ENCODE assay signal across 8 cellular contexts in genomic region chr1:117606608-117607261, GRCh38. TPM values are rescaled to one million over a fixed set of nuclear protein-coding genes. Genes with fewer than 3 reads are reported as not detected.
DNase-seq lines count a peak whose midpoint lies in the region; ATAC-seq, FAIRE-seq and TF ChIP-seq lines count a peak whose summit lies in the region.

No MANE protein-coding gene starts in this region.

- no peaks in the 10 kb centered on the region for H3K36me3 ChIP-seq in heart right ventricle

- H3K4me3 ChIP-seq in heart right ventricle (peak overlapping the region; percentile 57 to 94 (median 82)), retinal pigment epithelial cell (ENCODE audit: low read length) (peak overlapping the region; percentile 79)

- TF ChIP-seq CTCF in heart right ventricle (IDR thresholded peaks at IDR 0.05) (no peak), retinal pigment epithelial cell (conservative IDR thresholded peaks at IDR 0.05; ENCODE audit: low read depth, low read length) (no peak)

- WGBS in heart right ventricle, 2 donors, result 3% methylated on average over 45 of the region's 45 CpGs

- intact Hi-C loops in heart right ventricle (cut with DNase I), result loop anchor here in 8 of 10 donors (5.0 to 10.0 kb wide), 7 partner anchors 69 to 242 kb away; partner anchors contain the start of gene MAN1A2 (in 2 of the 8)

- peak in 6 of 8 donors; percentile 0 to 4 (median 2) for ATAC-seq in heart right ventricle
- no peak for ATAC-seq in HG02970 (IDR thresholded peaks at IDR 0.05; ENCODE audit: low FRiP score, unreplicated experiment)

- peaks cover 6 to 59% (median 36%) of the 10 kb centered on the region in 9 donors for H3K4me1 ChIP-seq in heart right ventricle

- peak overlapping the region in 9 of 10 donors; percentile 47 to 90 (median 79) for H3K27ac ChIP-seq in heart right ventricle

- no peaks in the 10 kb centered on the region for H3K9me3 ChIP-seq in heart right ventricle

- FAIRE-seq in HTR-8/SVneo (lab: Jason Lieb, UNC), result no peak

- H3K27me3 ChIP-seq in heart right ventricle, result peaks cover 0 to 4% (median 0%) of the 10 kb centered on the region in 7 donors

- DNase-seq in NCI-H2227 treated with DMSO at 0.1 percent for 48 hours (lab: John Stamatoyannopoulos, UW), result peak; percentile 20
- no peak for DNase-seq in NCI-H2227 (lab: John Stamatoyannopoulos, UW; ENCODE audit: unreplicated experiment)
- DNase-seq in RPMI8226, result peak; percentile 58
- DNase-seq in activated naive CD4-positive, alpha-beta T cell treated with Interleukin-2 at 50 U/mL for 16 hours, result peak; percentile 66
- peak in 1 of 2 donors; percentile 39 for DNase-seq in heart right ventricle
- DNase-seq in retinal pigment epithelial cell (ENCODE audit: low read depth), result no peak
- no peak for DNase-seq in HTR-8/SVneo (ENCODE audit: insufficient read length, low spot score)

RNA-seq across cellular contexts. Expression of gene TENT5C, which starts 0.9 kb away (rescaled TPM):
- 10 to 100 TPM in 6 of 10 donors, 1 to 10 TPM in 4; 3.1 to 23.1 (median 13.0) TPM for total RNA-seq in heart right ventricle
- 1 to 10 TPM; 3.1 to 4.0 TPM for polyA plus RNA-seq in heart right ventricle

Comparison
In these comparisons a context has a peak if more than half of its experiments do, and no peak if none do; other contexts are left out.
1. DNase-seq: peak in NCI-H2227 treated with DMSO at 0.1 percent for 48 hours (single experiment), RPMI8226 (single experiment) and activated naive CD4-positive, alpha-beta T cell treated with Interleukin-2 at 50 U/mL for 16 hours (single experiment); none in NCI-H2227 (single experiment), retinal pigment epithelial cell (single experiment) and HTR-8/SVneo (single experiment).